ENCODE assay signal across 9 cellular contexts in genomic region chr10:132627736-132628512, GRCh38.
DNase-seq lines count a peak whose midpoint lies in the region; ATAC-seq and TF ChIP-seq lines count a peak whose summit lies in the region.
"Had no signal": no experiment of that assay in that cellular context is flagged by ENCODE, and none has a peak within 500 bp of the region (broad histone marks: within the 10 kb centered on the region; RNA-seq: fewer than 3 reads in every experiment).

No MANE protein-coding gene starts in this region.

- no peak overlapping the region for H3K4me3 ChIP-seq in thyroid gland (replicated peaks in 1 of 3)
- H3K4me3 ChIP-seq in PC-9 = no peak overlapping the region

- H3K9me3 ChIP-seq in thyroid gland (no peaks in the 10 kb centered on the region), PC-9 (ENCODE audit: insufficient read depth, low read depth) (no peaks in the 10 kb centered on the region)

- no peak overlapping the region for H3K4me2 ChIP-seq in PC-9

- H3K27ac Mint-ChIP-seq in central memory CD8-positive, alpha-beta T cell (ENCODE audit: low read depth) = peak overlapping the region; percentile 46
- H3K27ac Mint-ChIP-seq: T-helper 1 cell treated with Interleukin-12 subunit alpha and Interleukin-12 subunit beta and Interleukin-4 antibody, amounts not matched to agents 30 μg/mL and 1 μg/mL, for 36 hours had no signal

- H3K36me3 ChIP-seq in thyroid gland (no peaks in the 10 kb centered on the region), PC-9 (ENCODE audit: low read depth) (no peaks in the 10 kb centered on the region)

- peaks cover 4 to 24% of the 10 kb centered on the region in 2 donors for H3K4me1 ChIP-seq in thyroid gland
- no peaks in the 10 kb centered on the region for H3K4me1 ChIP-seq in PC-9 (replicated peaks; ENCODE audit: insufficient read depth)

- H3K9me3 Mint-ChIP-seq in central memory CD8-positive, alpha-beta T cell = no peaks in the 10 kb centered on the region

- H3K4me3 Mint-ChIP-seq in central memory CD8-positive, alpha-beta T cell = no peak overlapping the region
- H3K4me3 Mint-ChIP-seq: T-helper 1 cell treated with Interleukin-12 subunit alpha and Interleukin-12 subunit beta and Interleukin-4 antibody, amounts not matched to agents 30 μg/mL and 1 μg/mL, for 36 hours had no signal

- peaks cover 39% of the 10 kb centered on the region for H3K4me1 Mint-ChIP-seq in central memory CD8-positive, alpha-beta T cell

- H3K36me3 Mint-ChIP-seq in central memory CD8-positive, alpha-beta T cell (ENCODE audit: insufficient read depth) = peaks cover 7% of the 10 kb centered on the region

- POLR2A ChIA-PET in PC-9 (lab: Charles Lee; ENCODE audit: unreplicated experiment) = no interaction called here

- H3K27me3 ChIP-seq in thyroid gland (no peaks in the 10 kb centered on the region), PC-9 (ENCODE audit: insufficient read depth, low read depth) (no peaks in the 10 kb centered on the region)

- H3K79me2 ChIP-seq in PC-9 (ENCODE audit: low read depth) = no peaks in the 10 kb centered on the region

- no peaks in the 10 kb centered on the region for H3K9me2 ChIP-seq in PC-9 (ENCODE audit: insufficient read depth)

- 60 to 68% methylated on average over 27 to 28 of the region's 28 CpGs for WGBS in thyroid gland, 2 donors

- H3K27me3 Mint-ChIP-seq in central memory CD8-positive, alpha-beta T cell = no peaks in the 10 kb centered on the region

- intact Hi-C loops in thyroid gland (cut with DNase I) = no loop called here
- intact Hi-C loops in PC-9 (cut with micrococcal nuclease; ENCODE audit: unreplicated experiment) = no loop called here

- TF ChIP-seq CTCF in thyroid gland (IDR thresholded peaks at IDR 0.05) (no peak), PC-9 (conservative IDR thresholded peaks at IDR 0.05) (no peak)

- no peak overlapping the region for H2AFZ ChIP-seq in PC-9

- BruUV-seq in PC-9 (replicated peaks; lab: Mats Ljungman, UMichigan) = no TSS peak

- H4K20me1 ChIP-seq in PC-9 (ENCODE audit: insufficient read depth) = no peaks in the 10 kb centered on the region

- CTCF ChIA-PET in PC-9 (lab: Charles Lee) = no interaction called here

- H3K27ac ChIP-seq in thyroid gland (peak overlapping the region; percentile 18 to 28 (median 22)), PC-9 (no peak overlapping the region)

- no peak for ATAC-seq in central memory CD8-positive, alpha-beta T cell (replicated peaks; ENCODE audit: extremely low read depth, poor library complexity, severe bottlenecking)
- ATAC-seq in HG02610 (IDR thresholded peaks at IDR 0.05; ENCODE audit: unreplicated experiment) = no peak

- TF ChIP-seq POLR2A in thyroid gland (IDR thresholded peaks at IDR 0.05) = no peak

- DNase-seq in NOMO-1 treated with DMSO at 0.1 percent for 48 hours (lab: John Stamatoyannopoulos, UW; ENCODE audit: unreplicated experiment) (peak; percentile 16), NOMO-1 treated with dmso at 0.1 percent for 144 hours (lab: John Stamatoyannopoulos, UW; ENCODE audit: unreplicated experiment) (no peak), lung microvascular endothelial cell (ENCODE audit: low read depth in 2 of 2) (peak; percentile 31 to 48), thyroid gland (peak in 1 of 2 donors; percentile 20), PC-9 (no peak)
- DNase-seq in central memory CD8-positive, alpha-beta T cell (ENCODE audit: low spot score in 2 of 2) = no peak
- DNase-seq in activated CD4-positive, alpha-beta T cell treated with anti-CD3 and anti-CD28 coated beads for 48 hours = no peak

- H3F3A ChIP-seq in PC-9 (ENCODE audit: insufficient read depth, low read depth) = no peaks in the 10 kb centered on the region

Comparison
In these comparisons a context has a peak if more than half of its experiments do, and no peak if none do; other contexts are left out.
1. DNase-seq: peak in NOMO-1 treated with DMSO at 0.1 percent for 48 hours (single experiment) and lung microvascular endothelial cell (2 of 2); none in NOMO-1 treated with dmso at 0.1 percent for 144 hours (single experiment), central memory CD8-positive, alpha-beta T cell (0 of 2), activated CD4-positive, alpha-beta T cell treated with anti-CD3 and anti-CD28 coated beads for 48 hours (single experiment) and PC-9 (0 of 2).